Comparison of ENCODE assay signal across 15 cellular contexts in the genomic region with DNA sequence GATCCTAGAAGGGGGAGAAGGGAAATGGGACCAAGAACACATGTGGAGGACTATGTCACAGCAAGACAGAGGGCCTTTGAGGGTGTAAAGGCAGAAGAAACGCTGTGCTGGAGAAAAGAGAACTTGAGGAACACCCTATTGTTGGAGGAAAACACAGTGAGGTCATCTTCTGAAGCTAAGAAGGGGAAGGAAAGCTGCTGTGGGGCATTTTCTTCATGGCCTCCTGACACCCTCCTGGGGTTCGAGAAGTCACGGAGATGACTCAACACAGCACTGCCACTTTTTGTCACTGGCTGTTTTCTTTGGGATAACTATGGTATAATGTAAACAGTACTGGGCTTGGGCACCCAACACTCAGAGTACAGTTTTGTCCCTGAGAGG.
A peak's percentile ranks its signal among the peaks of the same experiment; 100 is the strongest.
DNase-seq lines count a peak whose midpoint lies in the region; ATAC-seq and TF ChIP-seq lines count a peak whose summit lies in the region.
"Had no signal": no experiment of that assay in that cellular context is flagged by ENCODE, and none has a peak within 500 bp of the region (broad histone marks: within the 10 kb centered on the region; RNA-seq: fewer than 3 reads in every experiment).

No MANE protein-coding gene starts in this region.

- no peaks in the 10 kb centered on the region for H4K20me1 ChIP-seq in mammary epithelial cell (ENCODE audit: insufficient read depth, low read length)
- H4K20me1 ChIP-seq: BLaER1 had no signal

- H3K4me3 ChIP-seq in lower lobe of right lung, result no peak overlapping the region
- H3K4me3 ChIP-seq in mammary epithelial cell (replicated peaks in 1 of 3; ENCODE audit: insufficient read depth in 1 of 3, low read depth in 2 of 3, low read length in 3 of 3), result no peak overlapping the region
- H3K4me3 ChIP-seq: BLaER1, esophagus squamous epithelium, hepatocyte had no signal

- TF ChIP-seq CTCF in lower lobe of right lung (IDR thresholded peaks at IDR 0.05) (no peak), mammary epithelial cell (conservative IDR thresholded peaks at IDR 0.05 in 1 of 2, IDR thresholded peaks at IDR 0.05 in 1 of 2; ENCODE audit: extremely low read depth in 1 of 2, insufficient read depth in 1 of 2, low read depth in 1 of 2, low read length in 2 of 2) (no peak)

- H2AFZ ChIP-seq in mammary epithelial cell (ENCODE audit: low read depth, low read length), result no peak overlapping the region
- H2AFZ ChIP-seq: hepatocyte had no signal

- H3K4me1 ChIP-seq in lower lobe of right lung (peaks cover 7% of the 10 kb centered on the region), mammary epithelial cell (ENCODE audit: insufficient read depth, low read length) (peaks cover 5% of the 10 kb centered on the region)
- H3K4me1 ChIP-seq: BLaER1, esophagus squamous epithelium had no signal

- H3K27me3 ChIP-seq in lower lobe of right lung (ENCODE audit: low read depth) (no peaks in the 10 kb centered on the region), mammary epithelial cell (ENCODE audit: insufficient read depth, low read length) (no peaks in the 10 kb centered on the region)
- H3K27me3 ChIP-seq: BLaER1, esophagus squamous epithelium had no signal

- 51% methylated on average over 3 of the region's 3 CpGs for WGBS in mammary epithelial cell (ENCODE audit: low coverage, missing lambda C conversion rate)

- CTCF ChIA-PET in mammary epithelial cell (lab: Charles Lee; ENCODE audit: low non-redundant PET), result no interaction called here

- no TSS peak for BruUV-seq in mammary epithelial cell (replicated peaks; lab: Mats Ljungman, UMichigan)

- H3K79me2 ChIP-seq in mammary epithelial cell (ENCODE audit: insufficient read depth, low read length), result no peaks in the 10 kb centered on the region
- H3K79me2 ChIP-seq: hepatocyte had no signal

- no peak overlapping the region for H3K4me2 ChIP-seq in mammary epithelial cell (ENCODE audit: insufficient read depth, low read depth, low read length)
- H3K4me2 ChIP-seq: BLaER1, hepatocyte had no signal

- H3K36me3 ChIP-seq in lower lobe of right lung, result no peaks in the 10 kb centered on the region
- H3K36me3 ChIP-seq in mammary epithelial cell (ENCODE audit: insufficient read depth, low read length), result no peaks in the 10 kb centered on the region
- H3K36me3 ChIP-seq: BLaER1, esophagus squamous epithelium had no signal

- intact Hi-C loops in lower lobe of right lung (cut with DNase I), result no loop called here
- intact Hi-C loops in mammary epithelial cell (cut with micrococcal nuclease), result no loop called here

- dilution Hi-C loops in mammary epithelial cell (cut with HindIII; ENCODE audit: low sequenced_read_pairs), result no loop called here

- ATAC-seq in GM18909 (IDR thresholded peaks at IDR 0.05; ENCODE audit: poor library complexity, unreplicated experiment) (peak; percentile 16), HG02642 (IDR thresholded peaks at IDR 0.05; ENCODE audit: poor library complexity, unreplicated experiment) (peak; percentile 12), HG03521 (IDR thresholded peaks at IDR 0.05; ENCODE audit: unreplicated experiment) (peak; percentile 18), lower lobe of right lung (peak; percentile 16 to 59)
- ATAC-seq: activated CD4-positive, alpha-beta T cell treated with anti-CD3 and anti-CD28 coated beads for 36 hours; T-cell had no signal

- DNase-seq in lower lobe of right lung (no peak), NCI-H774 (lab: John Stamatoyannopoulos, UW) (no peak), 8988T (no peak), mammary epithelial cell (no peak), NAMALWA (ENCODE audit: low spot score) (no peak)
- DNase-seq: activated CD4-positive, alpha-beta T cell treated with anti-CD3 and anti-CD28 coated beads for 36 hours; activated T-cell treated with anti-CD3 and anti-CD28 coated beads, Interleukin-2, amount 50 U/mL, for 24 hours; esophagus squamous epithelium; H9; T-cell had no signal

- in situ Hi-C loops in mammary epithelial cell (cut with MboI; ENCODE audit: low sequenced_read_pairs in 2 of 2), result no loop called here

- H3K27ac ChIP-seq in lower lobe of right lung, result no peak overlapping the region
- no peak overlapping the region for H3K27ac ChIP-seq in mammary epithelial cell (ENCODE audit: insufficient read depth, low read depth, low read length)
- H3K27ac ChIP-seq: BLaER1, esophagus squamous epithelium, hepatocyte had no signal

- no peak overlapping the region for H3K9ac ChIP-seq in mammary epithelial cell (ENCODE audit: insufficient read depth, low read length)
- H3K9ac ChIP-seq: BLaER1 had no signal

- H3K9me3 ChIP-seq in lower lobe of right lung (no peaks in the 10 kb centered on the region), mammary epithelial cell (replicated peaks; ENCODE audit: insufficient read depth, low read length) (no peaks in the 10 kb centered on the region)
- H3K9me3 ChIP-seq: BLaER1, esophagus squamous epithelium had no signal
